Comparison of ENCODE assay signal across 8 cellular contexts in genomic region chr16:20741555-20742285, GRCh38. TPM values are rescaled to one million over a fixed set of nuclear protein-coding genes. Genes with fewer than 3 reads are reported as not detected.
DNase-seq lines count a peak whose midpoint lies in the region; ATAC-seq and TF ChIP-seq lines count a peak whose summit lies in the region.

Gene THUMPD1, minus strand, starts transcription at chr16:20741818. Its CDS starts 79 bp downstream, at chr16:20741739.

- peak; percentile 53 for DNase-seq in NCI-H187 treated with DMSO at 0.1 percent for 48 hours (lab: John Stamatoyannopoulos, UW)
- DNase-seq in anterior cingulate cortex (lab: John Stamatoyannopoulos, UW): peak; percentile 57 to 95 (median 89)
- peak; percentile 97 to 99 (median 99) for DNase-seq in right cardiac atrium
- peak; percentile 94 for DNase-seq in putamen (ENCODE audit: low spot score)
- peak; percentile 96 to 97 for DNase-seq in uterus

- H3K4me3 ChIP-seq in right cardiac atrium (ENCODE audit: low read length) (peak within 1 kb of the TSS; percentile 80), uterus (peak within 1 kb of the TSS; percentile 94 to 99)

- peaks cover 6% of the 10 kb centered on the region for H3K4me1 ChIP-seq in right cardiac atrium (ENCODE audit: control insufficient read depth, insufficient read depth, low read length)
- peaks cover 5 to 9% of the 10 kb centered on the region in 2 donors for H3K4me1 ChIP-seq in uterus

- H3K27ac ChIP-seq in right cardiac atrium (ENCODE audit: low read length) (peak within 1 kb of the TSS; percentile 82), uterus (peak within 1 kb of the TSS; percentile 96 to 99)

- ATAC-seq in GM18502 (IDR thresholded peaks at IDR 0.05; ENCODE audit: poor library complexity, unreplicated experiment): peak; percentile 87
- peak; percentile 80 for ATAC-seq in HG02943 (IDR thresholded peaks at IDR 0.05; ENCODE audit: low read depth, unreplicated experiment)
- ATAC-seq in right cardiac atrium: peak; percentile 98

- H3K27me3 ChIP-seq in right cardiac atrium (ENCODE audit: control insufficient read depth, insufficient read depth) (no peaks in the 10 kb centered on the region), uterus (no peaks in the 10 kb centered on the region)

- intact Hi-C loops in T-helper 2 cell treated with Interferon-gamma antibody and Interleukin-4, amounts not matched to agents 100 ng/mL and 5 ng/mL, for 36 hours (cut with micrococcal nuclease): loop anchor here (1.0 to 5.0 kb wide), 5 partner anchors 22 to 1219 kb away; partner anchors contain the start of genes CCP110, DCUN1D3, ERI2 and GDE1
- intact Hi-C loops in right cardiac atrium (cut with DNase I) (no loop called here), uterus (cut with DNase I; ENCODE audit: low total_unique reads) (no loop called here)

- H3K9me3 ChIP-seq in right cardiac atrium (ENCODE audit: control insufficient read depth, low read length) (no peaks in the 10 kb centered on the region), uterus (no peaks in the 10 kb centered on the region)

- H3K36me3 ChIP-seq in uterus: no peaks in the 10 kb centered on the region

- TF ChIP-seq CTCF in uterus (IDR thresholded peaks at IDR 0.05): peak in 2 of 4 experiments; percentile 12 to 17

- 5% methylated on average over 42 of the region's 42 CpGs for WGBS in right cardiac atrium

- TF ChIP-seq POLR2A in uterus (IDR thresholded peaks at IDR 0.05): peak; percentile 55 to 84

RNA-seq across cellular contexts. Expression of gene THUMPD1, which starts in this region (rescaled TPM):
- total RNA-seq in T-helper 2 cell treated with Interferon-gamma antibody and Interleukin-4, amounts not matched to agents 100 ng/mL and 5 ng/mL, for 36 hours: 43.7 and 46.7 TPM in 2 replicates
- total RNA-seq in right cardiac atrium: 10 to 100 TPM; 21.6 to 22.3 (median 22.0) TPM
- 11.7 TPM for polyA plus RNA-seq in right cardiac atrium
- 100 to 1,000 TPM in 1 of 4 donors, 10 to 100 TPM in 3; 37.6 to 139 (median 50.2) TPM for total RNA-seq in uterus

Comparison
In these comparisons a context has a peak if more than half of its experiments do, and no peak if none do; other contexts are left out.
1. Peak in every context shown above with its lines: DNase-seq, ATAC-seq, H3K4me3 ChIP-seq and H3K27ac ChIP-seq.